Comparison of ENCODE assay signal across 8 cellular contexts in genomic region chr12:106919910-106920544, GRCh38. TPM values are rescaled to one million over a fixed set of nuclear protein-coding genes. Genes with fewer than 3 reads are reported as not detected.
DNase-seq lines count a peak whose midpoint lies in the region; ATAC-seq and TF ChIP-seq lines count a peak whose summit lies in the region.

No MANE protein-coding gene starts in this region.

- H3K4me1 ChIP-seq in HCT116 (ENCODE audit: control insufficient read depth in 1 of 2, insufficient read depth in 2 of 2, low read length in 2 of 2), result no peaks in the 10 kb centered on the region
- no peaks in the 10 kb centered on the region for H3K4me1 ChIP-seq in PC-3 (ENCODE audit: insufficient read depth, low read length)
- peaks cover 5% of the 10 kb centered on the region for H3K4me1 ChIP-seq in mesendoderm (ENCODE audit: control insufficient read depth, low read depth, low read length)

- peak; percentile 83 for TF ChIP-seq RAD21 in HCT116 (IDR thresholded peaks at IDR 0.05; ENCODE audit: low read depth)

- TF ChIP-seq POLR2A in HCT116 (IDR thresholded peaks at IDR 0.05; ENCODE audit: borderline replicate concordance, extremely low read depth, insufficient read depth, insufficient read length), result no peak

- BruUV-seq in HCT116 (replicated peaks; lab: Mats Ljungman, UMichigan), result no TSS peak
- no TSS peak for BruUV-seq in PC-3 (replicated peaks; lab: Mats Ljungman, UMichigan)

- H3K27me3 ChIP-seq in HCT116 (ENCODE audit: insufficient read depth, low read length) (no peaks in the 10 kb centered on the region), PC-3 (ENCODE audit: low read length) (no peaks in the 10 kb centered on the region), mesendoderm (ENCODE audit: insufficient read depth, low read length, poor library complexity) (no peaks in the 10 kb centered on the region)

- no peaks in the 10 kb centered on the region for H3K9me3 ChIP-seq in HCT116 (ENCODE audit: control insufficient read depth in 1 of 2, insufficient read depth in 1 of 2, low read depth in 1 of 2, low read length in 2 of 2)
- no peaks in the 10 kb centered on the region for H3K9me3 ChIP-seq in PC-3 (ENCODE audit: low read length)

- no peak overlapping the region for H2AK5ac ChIP-seq in mesendoderm (ENCODE audit: low read length)

- TF ChIP-seq CTCF in HCT116 (IDR thresholded peaks at IDR 0.05 in 2 of 3, conservative IDR thresholded peaks at IDR 0.05 in 1 of 3; ENCODE audit: borderline replicate concordance in 1 of 3, insufficient read depth in 1 of 3, low read depth in 2 of 3, low read length in 2 of 3) (peak; percentile 65 to 85 (median 70); a peak in 5 of 6 replicates), PC-3 (conservative IDR thresholded peaks at IDR 0.05; ENCODE audit: low read depth, low read length) (peak; percentile 91)

- DNase-seq in COLO668 (lab: John Stamatoyannopoulos, UW; ENCODE audit: unreplicated experiment) (peak; percentile 17), HCT116 (ENCODE audit: low read depth, low spot score) (peak; percentile 34), PC-3 (peak; percentile 78), dermis microvascular lymphatic vessel endothelial cell (ENCODE audit: low read depth in 2 of 2) (peak; percentile 51 to 63), mesendoderm (peak; percentile 36)

- no peak overlapping the region for H3K56ac ChIP-seq in mesendoderm (ENCODE audit: low read length)

- H3K9ac ChIP-seq in HCT116 (ENCODE audit: low read length) (no peak overlapping the region), PC-3 (ENCODE audit: low read length) (no peak overlapping the region), mesendoderm (ENCODE audit: low read length) (no peak overlapping the region)

- H2AFZ ChIP-seq in HCT116 (ENCODE audit: low read depth, low read length, poor library complexity, severe bottlenecking) (peak overlapping the region; percentile 74), PC-3 (ENCODE audit: low read length) (no peak overlapping the region)

- H3K79me1 ChIP-seq in mesendoderm (ENCODE audit: low read length), result no peaks in the 10 kb centered on the region

- H3K9me2 ChIP-seq in HCT116 (ENCODE audit: insufficient read depth), result no peaks in the 10 kb centered on the region
- H3K9me2 ChIP-seq in PC-3 (replicated peaks; ENCODE audit: low read length), result no peaks in the 10 kb centered on the region

- H2BK15ac ChIP-seq in mesendoderm (replicated peaks; ENCODE audit: low read depth), result no peak overlapping the region

- no peaks in the 10 kb centered on the region for H3K36me3 ChIP-seq in HCT116 (ENCODE audit: control insufficient read depth in 1 of 2, insufficient read depth in 2 of 2, low read length in 2 of 2)
- no peaks in the 10 kb centered on the region for H3K36me3 ChIP-seq in PC-3 (ENCODE audit: low read depth, low read length)
- no peaks in the 10 kb centered on the region for H3K36me3 ChIP-seq in mesendoderm (ENCODE audit: control insufficient read depth, insufficient read depth, low read length)

- no CpG with 5 or more reads among the region's 4 CpGs for WGBS in mesendoderm (ENCODE audit: extremely low coverage, insufficient coverage, low lambda C conversion rate)

- H2BK5ac ChIP-seq in mesendoderm (ENCODE audit: low read length), result no peak overlapping the region

- H3K18ac ChIP-seq in mesendoderm (ENCODE audit: low read length), result no peak overlapping the region

- H4K5ac ChIP-seq in mesendoderm (ENCODE audit: low read length), result no peak overlapping the region

- CTCF ChIA-PET in HCT116 (lab: Charles Lee) (interaction anchor here (0.6 to 2.2 kb wide), 8 partner anchors 14 to 683 kb away, joined by 3 to 34 read pairs (median 4); partner anchors contain the start of genes POLR3B and TMEM263), PC-3 (lab: Charles Lee) (no interaction called here)

- H4K8ac ChIP-seq in mesendoderm (ENCODE audit: low read depth, low read length), result no peak overlapping the region

- RAD21 ChIA-PET in HCT116 (lab: Charles Lee; ENCODE audit: low non-redundant PET in 1 of 2, low total read pairs in 2 of 2, uncharacterized antibody in 2 of 2, unreplicated experiment in 2 of 2), result interaction anchor here in 1 of 2 experiments (0.7 kb wide), 1 partner anchor 1336 kb away, joined by 5 read pairs; no protein-coding TSS in a partner anchor

- ATAC-seq in HCT116 (peak; percentile 66), PC-3 (peak; percentile 53), HG02571 (IDR thresholded peaks at IDR 0.05; ENCODE audit: unreplicated experiment) (no peak), HG02885 (IDR thresholded peaks at IDR 0.05; ENCODE audit: poor library complexity, unreplicated experiment) (no peak), HG03354 (IDR thresholded peaks at IDR 0.05; ENCODE audit: poor library complexity, severe bottlenecking, unreplicated experiment) (no peak)

- H3K27ac ChIP-seq in HCT116 (ENCODE audit: low read depth, low read length) (no peak overlapping the region), PC-3 (ENCODE audit: low read length) (no peak overlapping the region), mesendoderm (ENCODE audit: low read depth, low read length) (no peak overlapping the region)

- H3K4me3 ChIP-seq in HCT116 (replicated peaks in 1 of 2; ENCODE audit: low read depth in 1 of 2, low read length in 2 of 2), result no peak overlapping the region
- H3K4me3 ChIP-seq in PC-3 (ENCODE audit: low read length), result no peak overlapping the region
- H3K4me3 ChIP-seq in mesendoderm (ENCODE audit: low read length), result no peak overlapping the region

- H3K23ac ChIP-seq in mesendoderm (ENCODE audit: low read length), result no peak overlapping the region

- H4K20me1 ChIP-seq in HCT116 (ENCODE audit: insufficient read depth) (no peaks in the 10 kb centered on the region), PC-3 (ENCODE audit: low read length) (no peaks in the 10 kb centered on the region)

- H3F3A ChIP-seq in PC-3 (ENCODE audit: low read length, unreplicated experiment), result no peaks in the 10 kb centered on the region

- H3K4me2 ChIP-seq in HCT116 (ENCODE audit: low read length), result 0 out of 2 replicates have a peak overlapping the region, but pooled peaks have one; percentile 5
- no peak overlapping the region for H3K4me2 ChIP-seq in PC-3 (ENCODE audit: low read length)
- H3K4me2 ChIP-seq in mesendoderm (ENCODE audit: low read length), result no peak overlapping the region

- intact Hi-C loops in HCT116 (cut with micrococcal nuclease) (loop anchor here (1.0 to 10.0 kb wide), 4 partner anchors 235 to 1495 kb away; no protein-coding TSS in a partner anchor), PC-3 (cut with micrococcal nuclease) (loop anchor here (1.0 to 10.0 kb wide), 6 partner anchors 79 to 693 kb away; partner anchors contain the start of gene POLR3B)

- no peak overlapping the region for H2BK120ac ChIP-seq in mesendoderm (ENCODE audit: low read depth, low read length)

- POLR2A ChIA-PET in HCT116 (lab: Charles Lee) (no interaction called here), PC-3 (lab: Charles Lee; ENCODE audit: unreplicated experiment) (interaction anchor here (0.6 kb wide), 2 partner anchors 563 to 693 kb away, joined by 4 to 5 read pairs; no protein-coding TSS in a partner anchor)

- H3K4ac ChIP-seq in mesendoderm (ENCODE audit: low read depth, low read length), result no peak overlapping the region

- H3K79me2 ChIP-seq in HCT116 (ENCODE audit: insufficient read depth, low read length), result no peaks in the 10 kb centered on the region
- H3K79me2 ChIP-seq in PC-3 (ENCODE audit: low read length), result no peaks in the 10 kb centered on the region
- H3K79me2 ChIP-seq in mesendoderm (ENCODE audit: control insufficient read depth, insufficient read depth, low read length), result no peaks in the 10 kb centered on the region

TF ChIP-seq in HCT116, 20 proteins besides CTCF, POLR2A, EP300 and RAD21 (continues in another document):
- TF ChIP-seq ELF1 (IDR thresholded peaks at IDR 0.05; ENCODE audit: borderline replicate concordance, low read depth) (no peak), ZBTB33 (IDR thresholded peaks at IDR 0.05; ENCODE audit: extremely low read depth, insufficient replicate concordance, low read length) (no peak), FOSL1 (IDR thresholded peaks at IDR 0.05; ENCODE audit: low read depth) (no peak), EZH2phosphoT487 (IDR thresholded peaks at IDR 0.05; ENCODE audit: borderline replicate concordance) (no peak), SP1 (IDR thresholded peaks at IDR 0.05; ENCODE audit: low read depth) (no peak), MAX (IDR thresholded peaks at IDR 0.05) (no peak), YY1 (IDR thresholded peaks at IDR 0.05; ENCODE audit: extremely low read depth, insufficient replicate concordance, low read depth, low read length) (no peak)

RNA-seq across cellular contexts. Expression of gene TMEM263, which starts 35.7 kb away (rescaled TPM):
- total RNA-seq in HCT116 (2021; ENCODE audit: unreplicated experiment) (31.3 TPM), PC-3 (2014; rRNA removed) (42.7 and 59.7 TPM in 2 replicates), dermis microvascular lymphatic vessel endothelial cell (40.6 TPM in 2 replicates)
- 20.9 and 22.1 TPM in 2 replicates for polyA plus RNA-seq in HCT116 (2012)
- polyA plus RNA-seq in mesendoderm (2013, experiment 1 of 2), result 9.8 TPM
- 9.3 TPM for polyA plus RNA-seq in mesendoderm (2013, experiment 2 of 2)

Comparison
In these comparisons a context has a peak if more than half of its experiments do, and no peak if none do; other contexts are left out.
1. DNase-seq: peak in every context shown above with its lines; median percentile 78 in PC-3; 57 in dermis microvascular lymphatic vessel endothelial cell; 36 in mesendoderm; 34 in HCT116; 17 in COLO668.
2. ATAC-seq: peak in HCT116 (single experiment) and PC-3 (single experiment); none in HG02571 (single experiment), HG02885 (single experiment) and HG03354 (single experiment).